ENCODE assay signal across 1 cellular context in genomic region chr2:96819876-96820511, GRCh38.
TF ChIP-seq lines count a peak whose summit lies in the region.

No MANE protein-coding gene starts in this region.

TF ChIP-seq in A549, 52 proteins besides CTCF, POLR2A, EP300 and RAD21:
- TF ChIP-seq PBX3 (IDR thresholded peaks at IDR 0.05): no peak
- TF ChIP-seq SREBF2 (IDR thresholded peaks at IDR 0.05): no peak
- TF ChIP-seq RARB (CRISPR knock-in tag; IDR thresholded peaks at IDR 0.05): no peak
- no peak for TF ChIP-seq KDM5A (IDR thresholded peaks at IDR 0.05)
- TF ChIP-seq HOXB13 (CRISPR knock-in tag; IDR thresholded peaks at IDR 0.05; ENCODE audit: low read depth): no peak
- no peak for TF ChIP-seq ATOH8 (CRISPR knock-in tag; IDR thresholded peaks at IDR 0.05; ENCODE audit: low read depth)
- no peak for TF ChIP-seq ZSCAN20 (CRISPR knock-in tag; IDR thresholded peaks at IDR 0.05)
- no peak for TF ChIP-seq RCOR1 (IDR thresholded peaks at IDR 0.05; ENCODE audit: low read depth, low read length)
- TF ChIP-seq MAX (IDR thresholded peaks at IDR 0.05): no peak
- TF ChIP-seq RNF2 (IDR thresholded peaks at IDR 0.05; ENCODE audit: borderline replicate concordance, low read depth): no peak
- TF ChIP-seq EHMT2 (IDR thresholded peaks at IDR 0.05; ENCODE audit: low read depth): no peak
- TF ChIP-seq FOXS1 (CRISPR knock-in tag; IDR thresholded peaks at IDR 0.05): no peak
- TF ChIP-seq JUNB (IDR thresholded peaks at IDR 0.05): no peak
- TF ChIP-seq BHLHE40 (IDR thresholded peaks at IDR 0.05; ENCODE audit: low read depth, low read length): no peak
- no peak for TF ChIP-seq ZFP36 (IDR thresholded peaks at IDR 0.05; ENCODE audit: borderline replicate concordance, partially characterized antibody)
- no peak for TF ChIP-seq HMGXB4 (CRISPR knock-in tag; IDR thresholded peaks at IDR 0.05; ENCODE audit: borderline replicate concordance)
- TF ChIP-seq E2F6 (IDR thresholded peaks at IDR 0.05; ENCODE audit: borderline replicate concordance, low read depth): no peak
- no peak for TF ChIP-seq NR3C1 (IDR thresholded peaks at IDR 0.05)
- no peak for TF ChIP-seq EHF (CRISPR knock-in tag; IDR thresholded peaks at IDR 0.05)
